8 cellular contexts compared by ENCODE assay signal in the genomic region with DNA sequence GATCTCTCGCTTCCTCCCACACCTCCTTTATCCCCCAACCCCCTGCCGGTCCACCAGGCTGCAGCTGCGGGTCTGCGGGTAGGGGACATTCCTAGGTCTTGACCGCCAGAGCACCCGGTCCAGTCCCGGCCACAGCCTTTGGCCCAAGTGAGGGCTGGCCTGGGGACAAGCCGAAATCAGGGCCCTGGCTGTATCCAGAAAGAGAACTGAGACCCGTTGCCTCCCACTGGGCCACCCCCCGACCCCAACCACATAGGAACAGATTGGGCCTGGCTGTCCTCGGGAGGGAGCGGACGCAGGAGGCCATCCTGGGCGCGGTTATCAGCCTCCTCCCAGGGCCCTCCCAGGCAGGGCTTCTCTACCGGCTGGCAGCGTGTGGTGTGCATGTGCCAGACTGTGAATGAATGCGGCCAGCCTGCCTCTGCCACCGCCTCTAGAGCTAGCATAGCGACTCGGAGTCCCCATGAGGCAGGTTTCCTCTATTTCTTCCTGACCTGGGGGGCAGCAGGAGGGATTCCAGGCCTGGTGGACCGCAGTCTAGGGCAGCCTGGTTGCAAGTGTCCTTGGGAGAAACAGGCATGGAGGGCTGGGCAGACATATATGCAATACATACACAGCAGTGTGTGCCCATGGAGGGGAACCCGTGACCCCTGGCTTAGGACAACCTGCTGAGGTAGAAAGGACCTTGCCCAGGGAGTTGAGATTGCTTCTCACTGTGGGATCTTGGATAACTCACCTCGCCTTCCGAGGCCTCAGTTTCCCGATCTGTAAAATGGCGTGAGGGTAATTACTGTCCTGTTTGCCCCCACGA. TPM values are rescaled to one million over a fixed set of nuclear protein-coding genes. Genes with fewer than 3 reads are reported as not detected.
A peak's percentile ranks its signal among the peaks of the same experiment; 100 is the strongest.
DNase-seq lines count a peak whose midpoint lies in the region; ATAC-seq and TF ChIP-seq lines count a peak whose summit lies in the region.

No MANE protein-coding gene starts in this region.

- no peaks in the 10 kb centered on the region for H3K36me3 Mint-ChIP-seq in activated CD4-positive, alpha-beta memory T cell treated with anti-CD3 and anti-CD28 coated beads, Interleukin-2, amount 10 ng/mL, durations not matched to agents 7 days and 5 days (ENCODE audit: low read depth)
- no peaks in the 10 kb centered on the region for H3K36me3 Mint-ChIP-seq in osteocyte (ENCODE audit: unreplicated experiment)

- H3K27me3 Mint-ChIP-seq in activated CD4-positive, alpha-beta memory T cell treated with anti-CD3 and anti-CD28 coated beads, Interleukin-2, amount 10 ng/mL, durations not matched to agents 7 days and 5 days, result peaks cover 45% of the 10 kb centered on the region
- peaks cover 3% of the 10 kb centered on the region for H3K27me3 Mint-ChIP-seq in osteocyte (ENCODE audit: unreplicated experiment)

- H3K4me1 Mint-ChIP-seq in activated CD4-positive, alpha-beta memory T cell treated with anti-CD3 and anti-CD28 coated beads, Interleukin-2, amount 10 ng/mL, durations not matched to agents 7 days and 5 days, result peaks cover 33% of the 10 kb centered on the region
- peaks cover 24% of the 10 kb centered on the region for H3K4me1 Mint-ChIP-seq in osteocyte (ENCODE audit: unreplicated experiment)

- TF ChIP-seq CTCF in osteocyte (IDR thresholded peaks at IDR 0.05), result no peak

- no peak for DNase-seq in activated CD4-positive, CD25-positive, alpha-beta regulatory T cell treated with anti-CD3 and anti-CD28 coated beads, Interleukin-2, amount 50 U/mL, for 72 hours
- DNase-seq in activated CD4-positive, alpha-beta memory T cell treated with anti-CD3 and anti-CD28 coated beads, Interleukin-2, amount 10 ng/mL, durations not matched to agents 7 days and 5 days, result peak; percentile 52
- DNase-seq in erythroblast (lab: John Stamatoyannopoulos, UW) (peak; percentile 22 to 27), osteocyte (ENCODE audit: extremely low spot score, unreplicated experiment) (no peak), NCI-H146 treated with DMSO at 0.1 percent for 48 hours (lab: John Stamatoyannopoulos, UW; ENCODE audit: unreplicated experiment) (no peak)

- no peak overlapping the region for H3K27ac Mint-ChIP-seq in activated CD4-positive, alpha-beta memory T cell treated with anti-CD3 and anti-CD28 coated beads, Interleukin-2, amount 10 ng/mL, durations not matched to agents 7 days and 5 days
- no peak overlapping the region for H3K27ac Mint-ChIP-seq in osteocyte (ENCODE audit: unreplicated experiment)

- peak overlapping the region; percentile 77 for H3K4me3 Mint-ChIP-seq in activated CD4-positive, alpha-beta memory T cell treated with anti-CD3 and anti-CD28 coated beads, Interleukin-2, amount 10 ng/mL, durations not matched to agents 7 days and 5 days
- peak overlapping the region; percentile 79 for H3K4me3 Mint-ChIP-seq in osteocyte (ENCODE audit: unreplicated experiment)

- CTCF ChIA-PET in activated CD4-positive, alpha-beta memory T cell treated with anti-CD3 and anti-CD28 coated beads, Interleukin-2, amount 10 ng/mL, durations not matched to agents 7 days and 5 days (lab: Charles Lee), result interaction anchor here (1.1 to 1.9 kb wide), 3 partner anchors 38 to 42 kb away, joined by 4 read pairs; no protein-coding TSS in a partner anchor

- peak; percentile 28 to 40 for ATAC-seq in activated CD4-positive, CD25-positive, alpha-beta regulatory T cell treated with anti-CD3 and anti-CD28 coated beads, Interleukin-2, amount 50 U/mL, for 24 hours
- ATAC-seq in GM21390 (IDR thresholded peaks at IDR 0.05; ENCODE audit: unreplicated experiment) (no peak), HG03571 (IDR thresholded peaks at IDR 0.05; ENCODE audit: unreplicated experiment) (no peak)

- POLR2A ChIA-PET in activated CD4-positive, alpha-beta memory T cell treated with anti-CD3 and anti-CD28 coated beads, Interleukin-2, amount 10 ng/mL, durations not matched to agents 7 days and 5 days (lab: Charles Lee), result interaction anchor here (1.7 to 1.9 kb wide), 2 partner anchors 11 to 16 kb away, joined by 4 to 16 read pairs; a partner anchor contains a TSS

- no peaks in the 10 kb centered on the region for H3K9me3 Mint-ChIP-seq in activated CD4-positive, alpha-beta memory T cell treated with anti-CD3 and anti-CD28 coated beads, Interleukin-2, amount 10 ng/mL, durations not matched to agents 7 days and 5 days
- H3K9me3 Mint-ChIP-seq in osteocyte (ENCODE audit: unreplicated experiment), result no peaks in the 10 kb centered on the region

- no peak for TF ChIP-seq POLR2A in erythroblast (IDR thresholded peaks at IDR 0.05; ENCODE audit: low read length)

RNA-seq across cellular contexts. Expression of a gene that starts 1.2 kb away (rescaled TPM):
- 1 to 10 TPM; 4.3 to 4.4 TPM for total RNA-seq in activated CD4-positive, alpha-beta memory T cell treated with anti-CD3 and anti-CD28 coated beads, Interleukin-2, amount 10 ng/mL, durations not matched to agents 7 days and 5 days
- 0.55 and 0.64 TPM in 2 replicates for total RNA-seq in osteocyte

RNA-seq across cellular contexts. Expression of a gene that starts 16.3 kb away (rescaled TPM):
- total RNA-seq in activated CD4-positive, alpha-beta memory T cell treated with anti-CD3 and anti-CD28 coated beads, Interleukin-2, amount 10 ng/mL, durations not matched to agents 7 days and 5 days, result 10 to 100 TPM; 17.0 to 19.3 TPM
- total RNA-seq in osteocyte, result 38.8 and 39.5 TPM in 2 replicates

RNA-seq across cellular contexts. Expression of a gene that starts 39.2 kb away (rescaled TPM):
- 100 to 1,000 TPM; 101 to 106 TPM for total RNA-seq in activated CD4-positive, alpha-beta memory T cell treated with anti-CD3 and anti-CD28 coated beads, Interleukin-2, amount 10 ng/mL, durations not matched to agents 7 days and 5 days
- total RNA-seq in osteocyte, result 91.0 and 94.2 TPM in 2 replicates

Comparison
In these comparisons a context has a peak if more than half of its experiments do, and no peak if none do; other contexts are left out.
1. ATAC-seq: peak in activated CD4-positive, CD25-positive, alpha-beta regulatory T cell treated with anti-CD3 and anti-CD28 coated beads, Interleukin-2, amount 50 U/mL, for 24 hours (2 of 2); none in GM21390 (single experiment) and HG03571 (single experiment).
2. DNase-seq: peak in activated CD4-positive, alpha-beta memory T cell treated with anti-CD3 and anti-CD28 coated beads, Interleukin-2, amount 10 ng/mL, durations not matched to agents 7 days and 5 days (single experiment) and erythroblast (2 of 2); none in activated CD4-positive, CD25-positive, alpha-beta regulatory T cell treated with anti-CD3 and anti-CD28 coated beads, Interleukin-2, amount 50 U/mL, for 72 hours (single experiment), osteocyte (single experiment) and NCI-H146 treated with DMSO at 0.1 percent for 48 hours (single experiment).